8 cellular contexts compared by ENCODE assay signal in the genomic region with DNA sequence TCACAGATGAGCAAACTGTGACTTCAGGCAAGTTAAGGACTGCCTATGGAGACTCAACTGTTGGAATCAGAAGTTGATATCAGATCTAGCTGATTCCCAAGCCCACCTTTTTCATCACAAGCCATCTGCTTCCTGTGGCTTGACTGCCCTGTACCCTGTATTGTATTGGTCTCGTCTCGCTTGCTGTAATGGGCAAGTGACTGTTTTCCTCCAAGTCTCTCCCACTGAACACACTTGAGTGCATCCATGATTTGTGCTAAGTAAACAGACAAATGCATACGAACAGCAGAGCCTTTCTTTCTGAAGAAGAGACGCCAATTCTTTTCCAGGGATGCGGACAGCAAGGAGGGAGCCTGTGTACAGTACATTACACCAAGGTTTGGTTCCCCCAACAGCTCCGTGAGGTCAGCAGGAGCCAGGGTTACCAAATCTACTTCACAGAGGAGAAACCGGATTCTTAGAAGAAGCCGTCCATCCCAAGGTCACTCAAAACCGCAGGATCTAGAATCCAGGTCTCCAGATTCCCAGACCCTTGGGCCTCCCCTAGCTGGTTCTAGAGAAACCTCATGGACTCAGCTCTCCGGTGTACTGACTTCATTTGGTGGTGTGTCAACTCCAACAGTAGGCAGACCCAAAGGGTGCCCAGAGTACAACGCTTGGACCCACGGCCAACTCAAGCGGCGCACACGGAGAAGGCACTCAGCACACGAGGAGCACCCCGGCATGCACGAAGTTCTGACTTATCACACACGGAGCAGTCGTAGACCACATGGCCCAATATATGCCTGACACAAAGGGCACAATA. TPM values are rescaled to one million over a fixed set of nuclear protein-coding genes. Genes with fewer than 3 reads are reported as not detected.
DNase-seq lines count a peak whose midpoint lies in the region; ATAC-seq and TF ChIP-seq lines count a peak whose summit lies in the region.

No MANE protein-coding gene starts in this region.

- peak overlapping the region; percentile 99 for H3K4me3 Mint-ChIP-seq in activated CD8-positive, alpha-beta T cell treated with anti-CD3 and anti-CD28 coated beads for 36 hours

- DNase-seq in stimulated activated naive CD4-positive, alpha-beta T cell treated with Interleukin-2 at 50 U/mL for 16 hours (lab: John Stamatoyannopoulos, UW): peak; percentile 32
- DNase-seq in stimulated activated naive CD4-positive, alpha-beta T cell (lab: John Stamatoyannopoulos, UW): no peak
- peak; percentile 38 for DNase-seq in activated CD8-positive, alpha-beta T cell treated with anti-CD3 and anti-CD28 coated beads for 36 hours
- DNase-seq in ovary (peak in 4 of 5 donors; percentile 26 to 49 (median 40)), NCI-H2227 (lab: John Stamatoyannopoulos, UW; ENCODE audit: unreplicated experiment) (no peak), ecto neural progenitor cell (ENCODE audit: low spot score) (no peak)

- H3K9me3 ChIP-seq in gastroesophageal sphincter (no peaks in the 10 kb centered on the region), ovary (no peaks in the 10 kb centered on the region)

- TF ChIP-seq EP300 in Ishikawa (IDR thresholded peaks at IDR 0.05; ENCODE audit: borderline replicate concordance): no peak
- TF ChIP-seq EP300 in gastroesophageal sphincter (IDR thresholded peaks at IDR 0.05): no peak
- no peak for TF ChIP-seq EP300 in ovary (IDR thresholded peaks at IDR 0.05)

- H3K36me3 Mint-ChIP-seq in activated CD8-positive, alpha-beta T cell treated with anti-CD3 and anti-CD28 coated beads for 36 hours (ENCODE audit: low read depth): peaks cover 62% of the 10 kb centered on the region

- H3K36me3 ChIP-seq in gastroesophageal sphincter (peaks cover 0 to 62% of the 10 kb centered on the region in 2 donors), ovary (no peaks in the 10 kb centered on the region)

- POLR2A ChIA-PET in activated CD8-positive, alpha-beta T cell treated with anti-CD3 and anti-CD28 coated beads for 36 hours (lab: Charles Lee): interaction anchor here (0.6 to 3.6 kb wide), 14 partner anchors 8 to 238 kb away, joined by 3 to 20 read pairs (median 5); partner anchors contain the start of genes DNAJA1 and NFX1

- peaks cover 40% of the 10 kb centered on the region for H3K4me1 Mint-ChIP-seq in activated CD8-positive, alpha-beta T cell treated with anti-CD3 and anti-CD28 coated beads for 36 hours (ENCODE audit: low read depth)

- H3K4me1 ChIP-seq in gastroesophageal sphincter (peaks cover 7 to 46% (median 15%) of the 10 kb centered on the region in 3 donors), ovary (ENCODE audit: insufficient read depth) (peaks cover 11% of the 10 kb centered on the region)

- H3K27me3 Mint-ChIP-seq in activated CD8-positive, alpha-beta T cell treated with anti-CD3 and anti-CD28 coated beads for 36 hours: no peaks in the 10 kb centered on the region

- H3K27me3 ChIP-seq in gastroesophageal sphincter: no peaks in the 10 kb centered on the region
- no peaks in the 10 kb centered on the region for H3K27me3 ChIP-seq in ovary

- 16 to 24% methylated on average over 5 to 6 of the region's 20 CpGs for WGBS in gastroesophageal sphincter (ENCODE audit: low coverage in 1 of 2), 2 donors
- 8 to 9% (median 9%) methylated on average over 20 of the region's 20 CpGs for WGBS in ovary, 3 donors

- H3K4me3 ChIP-seq in gastroesophageal sphincter: peak overlapping the region; percentile 69 to 96
- H3K4me3 ChIP-seq in ovary: peak overlapping the region; percentile 72

- no peak for TF ChIP-seq POLR2A in gastroesophageal sphincter (IDR thresholded peaks at IDR 0.05)
- TF ChIP-seq POLR2A in ovary (IDR thresholded peaks at IDR 0.05): no peak

- intact Hi-C loops in activated CD8-positive, alpha-beta T cell treated with anti-CD3 and anti-CD28 coated beads for 36 hours (cut with micrococcal nuclease): no loop called here
- intact Hi-C loops in ovary (cut with DNase I): no loop called here

- peak overlapping the region; percentile 96 for H3K27ac Mint-ChIP-seq in activated CD8-positive, alpha-beta T cell treated with anti-CD3 and anti-CD28 coated beads for 36 hours

- CTCF ChIA-PET in activated CD8-positive, alpha-beta T cell treated with anti-CD3 and anti-CD28 coated beads for 36 hours (lab: Charles Lee): interaction anchor here (1.0 to 1.2 kb wide), 2 partner anchors 10 to 23 kb away, joined by 3 to 5 read pairs; no protein-coding TSS in a partner anchor

- H3K9me3 Mint-ChIP-seq in activated CD8-positive, alpha-beta T cell treated with anti-CD3 and anti-CD28 coated beads for 36 hours: no peaks in the 10 kb centered on the region

- no peak for ATAC-seq in activated CD8-positive, alpha-beta T cell treated with anti-CD3 and anti-CD28 coated beads for 36 hours
- no peak for ATAC-seq in gastroesophageal sphincter

- no peak for TF ChIP-seq CTCF in activated CD8-positive, alpha-beta T cell treated with anti-CD3 and anti-CD28 coated beads for 36 hours (IDR thresholded peaks at IDR 0.05)
- TF ChIP-seq CTCF in gastroesophageal sphincter (IDR thresholded peaks at IDR 0.05) (no peak), ovary (IDR thresholded peaks at IDR 0.05) (no peak)

- no peak for TF ChIP-seq RAD21 in Ishikawa (IDR thresholded peaks at IDR 0.05; ENCODE audit: low read depth)

- H3K27ac ChIP-seq in gastroesophageal sphincter (peak overlapping the region in 3 of 4 donors; percentile 92 to 97 (median 96)), ovary (no peak overlapping the region)

TF ChIP-seq in Ishikawa, 13 proteins besides CTCF, POLR2A, EP300 and RAD21:
- TF ChIP-seq CEBPB (IDR thresholded peaks at IDR 0.05) (no peak), ZBTB7A (IDR thresholded peaks at IDR 0.05; ENCODE audit: low read depth) (no peak), MAX (IDR thresholded peaks at IDR 0.05) (peak; percentile 81), FOXM1 (IDR thresholded peaks at IDR 0.05; ENCODE audit: borderline replicate concordance, low read depth) (no peak), TAF1 (IDR thresholded peaks at IDR 0.05; ENCODE audit: low read depth) (no peak), CREB1 (IDR thresholded peaks at IDR 0.05; ENCODE audit: low read depth) (no peak)

RNA-seq across cellular contexts. Expression of gene BAG1, which starts 1.2 kb away (rescaled TPM):
- total RNA-seq in activated CD8-positive, alpha-beta T cell treated with anti-CD3 and anti-CD28 coated beads for 36 hours: 10 to 100 TPM; 55.6 to 61.6 TPM
- total RNA-seq in gastroesophageal sphincter (100 to 1,000 TPM; 128 to 165 (median 139) TPM), ovary (10 to 100 TPM; 41.0 to 70.9 (median 59.6) TPM)
- polyA plus RNA-seq in ovary: 10 to 100 TPM; 48.2 to 67.8 TPM

RNA-seq across cellular contexts. Expression of gene CHMP5, which starts 1.5 kb away (rescaled TPM):
- total RNA-seq in activated CD8-positive, alpha-beta T cell treated with anti-CD3 and anti-CD28 coated beads for 36 hours: 10 to 100 TPM; 64.6 to 74.2 TPM
- total RNA-seq in gastroesophageal sphincter (10 to 100 TPM; 45.6 to 89.0 (median 59.3) TPM), ovary (10 to 100 TPM; 39.7 to 57.1 (median 45.1) TPM)
- 10 to 100 TPM; 56.4 to 66.5 TPM for polyA plus RNA-seq in ovary

RNA-seq across cellular contexts. Expression of gene SPINK4, which starts 23.4 kb away (rescaled TPM):
- total RNA-seq in activated CD8-positive, alpha-beta T cell treated with anti-CD3 and anti-CD28 coated beads for 36 hours: not detected
- total RNA-seq in gastroesophageal sphincter (not detected), ovary (not detected)
- not detected for polyA plus RNA-seq in ovary

RNA-seq across cellular contexts. Expression of gene NFX1, which starts 27.0 kb away (rescaled TPM):
- 10 to 100 TPM; 37.4 to 38.9 TPM for total RNA-seq in activated CD8-positive, alpha-beta T cell treated with anti-CD3 and anti-CD28 coated beads for 36 hours
- total RNA-seq in gastroesophageal sphincter (10 to 100 TPM; 31.7 to 53.9 (median 42.3) TPM), ovary (10 to 100 TPM; 23.4 to 44.5 (median 34.3) TPM)
- polyA plus RNA-seq in ovary: 10 to 100 TPM; 18.5 to 38.9 TPM

Comparison
In these comparisons a context has a peak if more than half of its experiments do, and no peak if none do; other contexts are left out.
1. DNase-seq: peak in stimulated activated naive CD4-positive, alpha-beta T cell treated with Interleukin-2 at 50 U/mL for 16 hours (single experiment), activated CD8-positive, alpha-beta T cell treated with anti-CD3 and anti-CD28 coated beads for 36 hours (single experiment) and ovary (4 of 5); none in stimulated activated naive CD4-positive, alpha-beta T cell (0 of 6), NCI-H2227 (single experiment) and ecto neural progenitor cell (single experiment).
2. H3K27ac ChIP-seq: peak in gastroesophageal sphincter (3 of 4); none in ovary (0 of 2).